ENCODE assay signal across 8 cellular contexts in genomic region chr20:63657937-63658748, GRCh38. TPM values are rescaled to one million over a fixed set of nuclear protein-coding genes. Genes with fewer than 3 reads are reported as not detected.
DNase-seq lines count a peak whose midpoint lies in the region; ATAC-seq and TF ChIP-seq lines count a peak whose summit lies in the region.

Gene RTEL1 (plus strand): TSS chr20:63658312. CDS start chr20:63659403, 1,091 bp downstream.

- H3K4me1 Mint-ChIP-seq in T-helper 17 cell: peaks cover 28% of the 10 kb centered on the region

- H3K4me3 ChIP-seq in psoas muscle: peak within 1 kb of the TSS; percentile 81
- peak within 1 kb of the TSS; percentile 59 for H3K4me3 ChIP-seq in urinary bladder (ENCODE audit: low read depth, low read length)

- H3K36me3 ChIP-seq in psoas muscle (ENCODE audit: insufficient read depth in 1 of 2, low read depth in 1 of 2): peaks cover 8 to 20% of the 10 kb centered on the region in 2 donors
- no peaks in the 10 kb centered on the region for H3K36me3 ChIP-seq in urinary bladder (ENCODE audit: insufficient read depth)

- intact Hi-C loops in left ventricle myocardium superior (cut with micrococcal nuclease) (no loop called here), psoas muscle (cut with DNase I) (loop anchor here (2.0 kb wide), 2 partner anchors 15 to 51 kb away; partner anchors contain the start of gene ZGPAT (in 1 of the 2))

- ATAC-seq in HG02884 (IDR thresholded peaks at IDR 0.05; ENCODE audit: unreplicated experiment): peak; percentile 71
- ATAC-seq in T-helper 17 cell: peak; percentile 90
- peak; percentile 96 for ATAC-seq in left ventricle myocardium superior
- ATAC-seq in psoas muscle: peak; percentile 93 to 95 (median 94)

- 1 to 2% (median 1%) methylated on average over 73 of the region's 73 CpGs for WGBS in psoas muscle, 3 donors
- 1% methylated on average over 73 of the region's 73 CpGs for WGBS in urinary bladder

- H3K27ac ChIP-seq in psoas muscle (peak within 1 kb of the TSS; percentile 93), urinary bladder (ENCODE audit: low read depth) (peak within 1 kb of the TSS; percentile 83)

- H3K4me1 ChIP-seq in psoas muscle (peaks cover 11% of the 10 kb centered on the region), urinary bladder (ENCODE audit: insufficient read depth) (peaks cover 2% of the 10 kb centered on the region)

- H3K9me3 ChIP-seq in T-helper 17 cell (ENCODE audit: control insufficient read depth, low read length, poor library complexity, severe bottlenecking) (no peaks in the 10 kb centered on the region), psoas muscle (no peaks in the 10 kb centered on the region)

- no peak for TF ChIP-seq CTCF in psoas muscle (IDR thresholded peaks at IDR 0.05)

- peak; percentile 74 for TF ChIP-seq POLR2A in GM15510 (IDR thresholded peaks at IDR 0.05; ENCODE audit: borderline replicate concordance, extremely low read depth, insufficient read length)

- H3K36me3 Mint-ChIP-seq in T-helper 17 cell (ENCODE audit: low read depth): no peaks in the 10 kb centered on the region

- DNase-seq in NCI-H187 (lab: John Stamatoyannopoulos, UW) (peak; percentile 80 to 98), T-helper 17 cell (peak; percentile 74 to 90 (median 76)), amygdala (lab: John Stamatoyannopoulos, UW) (peak; percentile 67 to 99 (median 92)), left ventricle myocardium superior (peak; percentile 96), psoas muscle (peak; percentile 94 to 96)

- peak within 1 kb of the TSS; percentile 96 for H3K4me3 Mint-ChIP-seq in T-helper 17 cell

- no peaks in the 10 kb centered on the region for H3K27me3 Mint-ChIP-seq in T-helper 17 cell

- peak within 1 kb of the TSS; percentile 88 for H3K27ac Mint-ChIP-seq in T-helper 17 cell

- peaks cover 0 to 6% (median 3%) of the 10 kb centered on the region in 3 donors for H3K27me3 ChIP-seq in psoas muscle (ENCODE audit: insufficient read depth in 3 of 3, low read length in 2 of 3)

RNA-seq across cellular contexts. Expression of gene RTEL1, which starts in this region (rescaled TPM):
- 10 to 100 TPM; 30.7 to 35.0 TPM for total RNA-seq in T-helper 17 cell
- 9.9 TPM for total RNA-seq in left ventricle myocardium superior
- total RNA-seq in psoas muscle: 10 to 100 TPM in 2 of 4 donors, 1 to 10 TPM in 2; 9.2 to 17.5 (median 10.9) TPM
- 1 to 10 TPM; 5.2 to 7.3 (median 7.1) TPM for polyA plus RNA-seq in psoas muscle
- total RNA-seq in urinary bladder: 13.3 TPM
- polyA plus RNA-seq in urinary bladder: 12.3 TPM

Comparison
In these comparisons a context has a peak if more than half of its experiments do, and no peak if none do; other contexts are left out.
1. Peak in every context shown above with its lines: DNase-seq, ATAC-seq, H3K4me3 ChIP-seq and H3K27ac ChIP-seq.